Comparison of ENCODE assay signal across 20 cellular contexts in the genomic region with DNA sequence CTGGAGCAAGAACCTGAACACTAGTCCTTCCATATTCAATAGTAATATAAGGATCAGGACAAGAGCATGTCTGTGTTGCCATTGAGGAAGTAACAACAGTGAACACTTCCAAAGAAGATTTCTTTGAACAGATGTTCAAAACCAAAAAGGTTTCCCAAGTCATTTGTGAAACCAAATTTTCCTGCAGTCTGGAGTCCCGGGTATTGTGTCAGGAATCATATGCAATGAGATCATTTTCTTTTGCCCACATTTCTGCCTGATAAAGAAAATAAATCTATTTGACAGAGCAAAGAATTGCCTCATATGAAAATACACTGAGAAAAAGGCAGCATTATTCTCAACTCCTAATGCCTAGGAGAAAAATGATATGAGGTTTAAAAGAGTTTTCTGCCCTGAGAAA.
DNase-seq lines count a peak whose midpoint lies in the region; ATAC-seq, FAIRE-seq and TF ChIP-seq lines count a peak whose summit lies in the region.
"Had no signal": no experiment of that assay in that cellular context is flagged by ENCODE, and none has a peak within 500 bp of the region (broad histone marks: within the 10 kb centered on the region; RNA-seq: fewer than 3 reads in every experiment).

No MANE protein-coding gene starts in this region.

- H3K4me3 ChIP-seq in fibroblast of pulmonary artery (replicated peaks; ENCODE audit: low read depth, low read length) = no peak overlapping the region
- H3K4me3 ChIP-seq in skeletal muscle satellite cell (ENCODE audit: low read length) = no peak overlapping the region
- H3K4me3 ChIP-seq in upper lobe of left lung = no peak overlapping the region
- no peak overlapping the region for H3K4me3 ChIP-seq in kidney (ENCODE audit: low read length in 2 of 2)
- H3K4me3 ChIP-seq: ovary, transverse colon had no signal

- H3K9me3 ChIP-seq in skeletal muscle satellite cell (replicated peaks; ENCODE audit: low read length) (peaks cover 4% of the 10 kb centered on the region), upper lobe of left lung (no peaks in the 10 kb centered on the region), kidney (ENCODE audit: control insufficient read depth in 1 of 2, low read length in 2 of 2) (peaks cover 3 to 12% of the 10 kb centered on the region in 2 donors)
- H3K9me3 ChIP-seq: ovary, SK-N-SH, transverse colon had no signal

- TF ChIP-seq EP300 in upper lobe of left lung (IDR thresholded peaks at IDR 0.05) = no peak

- no peak overlapping the region for H3K27ac ChIP-seq in upper lobe of left lung
- H3K27ac ChIP-seq in kidney (ENCODE audit: low read depth in 2 of 2, low read length in 2 of 2) = no peak overlapping the region
- H3K27ac ChIP-seq: ovary, transverse colon had no signal

- H3K4me1 ChIP-seq in skeletal muscle satellite cell (ENCODE audit: control insufficient read depth, insufficient read depth, low read length) (peaks cover 16% of the 10 kb centered on the region), upper lobe of left lung (peaks cover 21 to 51% (median 45%) of the 10 kb centered on the region in 4 donors), kidney (ENCODE audit: control insufficient read depth in 1 of 2, insufficient read depth in 1 of 2, low read depth in 1 of 2, low read length in 2 of 2) (no peaks in the 10 kb centered on the region)

- no peaks in the 10 kb centered on the region for H3K27me3 ChIP-seq in skeletal muscle satellite cell (ENCODE audit: control insufficient read depth, insufficient read depth, low read length)
- no peaks in the 10 kb centered on the region for H3K27me3 ChIP-seq in upper lobe of left lung
- H3K27me3 ChIP-seq: ovary, transverse colon had no signal

- no peak for FAIRE-seq in kidney (lab: Jason Lieb, UNC)
- FAIRE-seq: small intestine had no signal

- no peak for ATAC-seq in activated CD4-positive, CD25-positive, alpha-beta regulatory T cell treated with anti-CD3 and anti-CD28 coated beads, Interleukin-2, amount 50 U/mL, for 24 hours
- no peak for ATAC-seq in upper lobe of left lung (ENCODE audit: low FRiP score in 2 of 2)
- ATAC-seq: activated CD8-positive, alpha-beta T cell treated with anti-CD3 and anti-CD28 coated beads, Interleukin-2, amount 10 ng/mL, durations not matched to agents 7 days and 5 days; left cardiac atrium had no signal

- intact Hi-C loops in kidney (cut with DNase I) = no loop called here

- WGBS in upper lobe of left lung, 2 donors = 33 to 35% methylated on average over 1 of the region's 1 CpG

- DNase-seq in NCI-H2171 treated with DMSO at 0.1 percent for 48 hours (lab: John Stamatoyannopoulos, UW) (peak; percentile 66), NCI-H2171 (lab: John Stamatoyannopoulos, UW) (no peak), RPMI7951 (ENCODE audit: low read depth) (peak; percentile 31), fibroblast of pulmonary artery (ENCODE audit: low read depth) (peak; percentile 70), upper lobe of left lung (no peak), kidney (no peak)
- DNase-seq: 8988T; activated CD8-positive, alpha-beta T cell treated with anti-CD3 and anti-CD28 coated beads, Interleukin-2, amount 10 ng/mL, durations not matched to agents 7 days and 5 days; anterior cingulate cortex; left cardiac atrium; MV-4-11; NCI-H2029 treated with DMSO at 0.1 percent for 48 hours; NCI-H526 treated with DMSO at 0.1 percent for 48 hours; OCI-M1; ovary; SK-N-SH; small intestine; transverse colon had no signal

- no peak for TF ChIP-seq POLR2A in upper lobe of left lung (IDR thresholded peaks at IDR 0.05)

- H3K36me3 ChIP-seq in skeletal muscle satellite cell (ENCODE audit: insufficient read depth, low read length) (no peaks in the 10 kb centered on the region), upper lobe of left lung (no peaks in the 10 kb centered on the region), kidney (ENCODE audit: control insufficient read depth in 1 of 2, insufficient read depth in 2 of 2, low read length in 2 of 2) (no peaks in the 10 kb centered on the region)
- H3K36me3 ChIP-seq: ovary, transverse colon had no signal

- TF ChIP-seq CTCF in fibroblast of pulmonary artery (IDR thresholded peaks at IDR 0.05; ENCODE audit: low read length, missing control alignments) (no peak), upper lobe of left lung (IDR thresholded peaks at IDR 0.05) (no peak), kidney (IDR thresholded peaks at IDR 0.05; ENCODE audit: borderline replicate concordance, extremely low read depth, insufficient read depth) (no peak)

- H3K4me2 ChIP-seq in skeletal muscle satellite cell (ENCODE audit: low read length) = peak overlapping the region; percentile 32
- H3K4me2 ChIP-seq: SK-N-SH had no signal

- peak overlapping the region; percentile 23 for H3K9ac ChIP-seq in skeletal muscle satellite cell (ENCODE audit: low read depth, low read length)
- no peak overlapping the region for H3K9ac ChIP-seq in kidney (ENCODE audit: low read length in 2 of 2)
- H3K9ac ChIP-seq: SK-N-SH had no signal

Comparison
In these comparisons a context has a peak if more than half of its experiments do, and no peak if none do; other contexts are left out.
1. DNase-seq: peak in NCI-H2171 treated with DMSO at 0.1 percent for 48 hours (single experiment), RPMI7951 (single experiment) and fibroblast of pulmonary artery (single experiment); none in NCI-H2171 (single experiment), upper lobe of left lung (0 of 2) and kidney (single experiment).